14 cellular contexts compared by ENCODE assay signal in genomic region chr10:30189254-30189583, GRCh38.
"Had no signal": no experiment of that assay in that cellular context is flagged by ENCODE, and none has a peak within 500 bp of the region (broad histone marks: within the 10 kb centered on the region; RNA-seq: fewer than 3 reads in every experiment).

No MANE protein-coding gene starts in this region.

- H3K4me3 ChIP-seq: breast epithelium, dorsolateral prefrontal cortex, esophagus squamous epithelium, lung had no signal

- DNase-seq: activated CD4-positive, alpha-beta memory T cell treated with anti-CD3 and anti-CD28 coated beads for 36 hours; activated CD4-positive, alpha-beta T cell treated with anti-CD3 and anti-CD28 coated beads for 1 hour; activated effector memory CD4-positive, alpha-beta T cell treated with anti-CD3 and anti-CD28 coated beads, Interleukin-2, amount 50 U/mL, for 16 hours; activated T-cell treated with anti-CD3 and anti-CD28 coated beads, Interleukin-2, amount 50 U/mL, for 4 hours; anterior cingulate cortex; dorsolateral prefrontal cortex; esophagus squamous epithelium; kidney glomerular epithelial cell; naive B cell; stimulated activated CD4-positive, alpha-beta T cell treated with anti-CD3 and anti-CD28 coated beads, Interleukin-2, amount 100 ng/mL, for 48 hours; stimulated activated naive CD4-positive, alpha-beta T cell treated with Interleukin-2 at 50 U/mL for 16 hours had no signal

- H3K36me3 ChIP-seq: breast epithelium, esophagus squamous epithelium had no signal

- H3K4me1 ChIP-seq: breast epithelium had no signal

- ATAC-seq: activated naive CD4-positive, alpha-beta T cell treated with anti-CD3 and anti-CD28 coated beads, Interleukin-2, amount 50 U/mL, for 72 hours; activated T-cell treated with anti-CD3 and anti-CD28 coated beads, Interleukin-2, amount 50 U/mL, for 4 hours had no signal

- H3K27me3 ChIP-seq: breast epithelium, dorsolateral prefrontal cortex, esophagus squamous epithelium had no signal
